In the genomic region with DNA sequence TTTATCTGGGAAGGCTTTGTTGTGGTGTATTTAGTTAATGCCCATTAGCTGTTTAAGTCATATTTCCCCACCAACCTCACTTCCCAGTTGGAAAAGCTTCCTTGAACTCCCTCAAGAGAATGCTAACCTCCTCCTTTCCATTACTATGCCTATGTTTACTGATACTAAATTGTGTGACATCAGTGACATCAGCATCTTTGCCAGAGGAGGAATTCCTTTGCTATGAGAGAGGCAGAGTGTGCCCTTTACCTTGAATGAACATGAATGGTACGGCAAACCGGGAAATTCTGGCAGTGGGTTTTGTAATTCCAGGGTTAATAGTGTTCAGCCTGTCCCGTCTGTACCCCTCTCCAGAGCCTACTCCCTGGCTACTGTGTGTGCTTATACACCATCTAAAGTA, we compare ENCODE assay signal across 17 cellular contexts.
"Had no signal": no experiment of that assay in that cellular context is flagged by ENCODE, and none has a peak within 500 bp of the region (broad histone marks: within the 10 kb centered on the region; RNA-seq: fewer than 3 reads in every experiment).

No MANE protein-coding gene starts in this region.

- H3K36me3 ChIP-seq: gastroesophageal sphincter, lower lobe of right lung, right lobe of liver, suprapubic skin, upper lobe of right lung had no signal

- H3K27me3 Mint-ChIP-seq: stimulated activated naive CD8-positive, alpha-beta T cell treated with anti-CD3 and anti-CD28 coated beads, Interleukin-15, Interleukin-2, amounts not matched to agents 100 ng/mL and 50 ng/mL, for 24 hours had no signal

- H3K27ac Mint-ChIP-seq: mesothelial cell of epicardium had no signal

- H3K4me2 ChIP-seq: smooth muscle cell had no signal

- H3K9me3 ChIP-seq: gastroesophageal sphincter, lower lobe of right lung, right lobe of liver, suprapubic skin, upper lobe of right lung had no signal

- ATAC-seq: activated CD4-positive, CD25-positive, alpha-beta regulatory T cell treated with anti-CD3 and anti-CD28 coated beads, Interleukin-2, amount 50 U/mL, for 24 hours; activated T-cell treated with anti-CD3 and anti-CD28 coated beads, Interleukin-2, amount 50 U/mL, for 4 hours; gastroesophageal sphincter; left colon; lower lobe of right lung; right lobe of liver; upper lobe of right lung had no signal

- DNase-seq: activated CD4-positive, alpha-beta T cell treated with anti-CD3 and anti-CD28 coated beads, Interleukin-2, amount 50 U/mL, for 4 hours; activated effector memory CD4-positive, alpha-beta T cell treated with anti-CD3 and anti-CD28 coated beads, Interleukin-2, amount 50 U/mL, for 16 hours; activated T-cell treated with anti-CD3 and anti-CD28 coated beads, Interleukin-2, amount 50 U/mL, for 4 hours; anterior cingulate cortex; dermis blood vessel endothelial cell; left colon; lower lobe of right lung; right lobe of liver; T-helper 9 cell; upper lobe of right lung had no signal

- H3K27me3 ChIP-seq: gastroesophageal sphincter, right lobe of liver, suprapubic skin, upper lobe of right lung had no signal

- H3K4me3 ChIP-seq: gastroesophageal sphincter, lower lobe of right lung, right lobe of liver, smooth muscle cell, suprapubic skin, upper lobe of right lung had no signal

- H3K4me1 ChIP-seq: gastroesophageal sphincter, lower lobe of right lung, right lobe of liver, suprapubic skin, upper lobe of right lung had no signal

- H3K4me1 Mint-ChIP-seq: neural crest cell had no signal

- H3K4me3 Mint-ChIP-seq: activated T-cell treated with anti-CD3 and anti-CD28 coated beads, Interleukin-2, amount 50 U/mL, for 4 hours; mesothelial cell of epicardium; neural crest cell; stimulated activated naive CD8-positive, alpha-beta T cell treated with anti-CD3 and anti-CD28 coated beads, Interleukin-15, Interleukin-2, amounts not matched to agents 100 ng/mL and 50 ng/mL, for 24 hours had no signal

- H3K27ac ChIP-seq: gastroesophageal sphincter, lower lobe of right lung, right lobe of liver, suprapubic skin, upper lobe of right lung had no signal
